Comparison of ENCODE assay signal across 11 cellular contexts in the genomic region with DNA sequence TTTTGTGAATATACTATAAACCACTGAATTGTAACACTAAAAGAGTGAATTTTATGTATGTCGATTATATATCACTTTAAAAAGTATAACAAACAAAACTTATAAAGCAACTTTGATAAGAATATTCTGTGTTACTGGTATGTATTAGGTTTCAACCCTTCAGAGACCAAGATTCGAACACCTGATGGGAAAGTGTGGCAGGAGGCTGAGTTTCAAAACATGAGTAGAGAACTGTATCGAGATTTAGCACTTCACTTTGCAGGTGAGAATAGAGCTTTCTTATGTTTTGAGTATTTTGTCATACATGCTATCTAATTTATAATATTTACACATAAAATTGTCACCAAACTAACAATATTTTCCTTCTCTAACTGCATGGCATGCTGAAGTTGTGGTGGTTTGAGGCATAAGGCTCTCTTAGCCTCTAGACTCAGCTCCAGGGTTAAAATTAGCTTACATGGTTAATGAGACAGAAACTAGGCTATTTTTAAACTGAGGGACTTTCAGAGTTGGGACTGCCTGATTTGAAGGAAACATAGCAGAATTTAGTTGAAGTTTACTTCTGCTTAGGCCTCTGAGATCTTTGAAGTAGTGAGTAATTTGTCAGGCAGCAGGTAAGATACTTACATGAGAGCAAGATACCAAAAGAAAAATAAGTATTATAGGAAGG. TPM values are rescaled to one million over a fixed set of nuclear protein-coding genes. Genes with fewer than 3 reads are reported as not detected.
DNase-seq lines count a peak whose midpoint lies in the region; ATAC-seq and TF ChIP-seq lines count a peak whose summit lies in the region.
"Had no signal": no experiment of that assay in that cellular context is flagged by ENCODE, and none has a peak within 500 bp of the region (broad histone marks: within the 10 kb centered on the region; RNA-seq: fewer than 3 reads in every experiment).

No MANE protein-coding gene starts in this region.

- H3K4me1 ChIP-seq in ascending aorta = peaks cover 0 to 7% of the 10 kb centered on the region in 2 donors
- no peaks in the 10 kb centered on the region for H3K4me1 ChIP-seq in CD8-positive, alpha-beta T cell (ENCODE audit: insufficient read depth, low read length)

- peak; percentile 64 for ATAC-seq in GM18520 (IDR thresholded peaks at IDR 0.05; ENCODE audit: unreplicated experiment)
- ATAC-seq in GM21423 (IDR thresholded peaks at IDR 0.05; ENCODE audit: unreplicated experiment) = peak; percentile 82
- peak; percentile 78 for ATAC-seq in HG03066 (IDR thresholded peaks at IDR 0.05; ENCODE audit: low read depth, unreplicated experiment)
- no peak for ATAC-seq in CD8-positive, alpha-beta T cell
- no peak for ATAC-seq in stimulated activated effector memory CD8-positive, alpha-beta T cell treated with anti-CD3 and anti-CD28 coated beads, Interleukin-12 subunit alpha, Interleukin-12 subunit beta, amount 100 ng/mL, for 72 hours

- no peaks in the 10 kb centered on the region for H3K27me3 ChIP-seq in ascending aorta
- no peaks in the 10 kb centered on the region for H3K27me3 ChIP-seq in CD8-positive, alpha-beta T cell (ENCODE audit: insufficient read depth, low read length)

- no peak overlapping the region for H3K27ac Mint-ChIP-seq in CD8-positive, alpha-beta T cell
- H3K27ac Mint-ChIP-seq in stimulated activated effector memory CD8-positive, alpha-beta T cell treated with anti-CD3 and anti-CD28 coated beads, Interleukin-12 subunit alpha, Interleukin-12 subunit beta, amount 100 ng/mL, for 72 hours = no peak overlapping the region
- H3K27ac Mint-ChIP-seq: activated CD4-positive, alpha-beta memory T cell treated with anti-CD3 and anti-CD28 coated beads for 36 hours had no signal

- H3K9me3 ChIP-seq in ascending aorta = no peaks in the 10 kb centered on the region
- H3K9me3 ChIP-seq in CD8-positive, alpha-beta T cell (ENCODE audit: low read length) = no peaks in the 10 kb centered on the region

- H3K36me3 Mint-ChIP-seq in CD8-positive, alpha-beta T cell = peaks cover 52% of the 10 kb centered on the region
- H3K36me3 Mint-ChIP-seq in stimulated activated effector memory CD8-positive, alpha-beta T cell treated with anti-CD3 and anti-CD28 coated beads, Interleukin-12 subunit alpha, Interleukin-12 subunit beta, amount 100 ng/mL, for 72 hours = peaks cover 39% of the 10 kb centered on the region

- H3K27me3 Mint-ChIP-seq in CD8-positive, alpha-beta T cell (ENCODE audit: low read depth) = no peaks in the 10 kb centered on the region
- H3K27me3 Mint-ChIP-seq: activated CD4-positive, alpha-beta memory T cell treated with anti-CD3 and anti-CD28 coated beads for 36 hours had no signal

- CTCF ChIA-PET in CD8-positive, alpha-beta T cell (lab: Charles Lee) = interaction anchor here (1.0 to 1.6 kb wide), 2 partner anchors 120 to 176 kb away, joined by 4 to 7 read pairs; no protein-coding TSS in a partner anchor

- peaks cover 5 to 17% of the 10 kb centered on the region in 2 donors for H3K36me3 ChIP-seq in ascending aorta
- peaks cover 8% of the 10 kb centered on the region for H3K36me3 ChIP-seq in CD8-positive, alpha-beta T cell (ENCODE audit: insufficient read depth, low read length)

- intact Hi-C loops in ascending aorta (cut with DNase I) = loop anchor here (10.0 kb wide), 1 partner anchor 88 kb away; no protein-coding TSS in a partner anchor
- intact Hi-C loops in CD8-positive, alpha-beta T cell (cut with DNase I, micrococcal nuclease) = loop anchor here in 1 of 2 experiments (5.0 kb wide), 1 partner anchor 36 kb away; no protein-coding TSS in a partner anchor

- peaks cover 6% of the 10 kb centered on the region for H3K4me1 Mint-ChIP-seq in CD8-positive, alpha-beta T cell (ENCODE audit: low read depth)
- peaks cover 6% of the 10 kb centered on the region for H3K4me1 Mint-ChIP-seq in stimulated activated effector memory CD8-positive, alpha-beta T cell treated with anti-CD3 and anti-CD28 coated beads, Interleukin-12 subunit alpha, Interleukin-12 subunit beta, amount 100 ng/mL, for 72 hours

- H3K9me3 Mint-ChIP-seq in CD8-positive, alpha-beta T cell = peaks cover 5% of the 10 kb centered on the region
- H3K9me3 Mint-ChIP-seq in stimulated activated effector memory CD8-positive, alpha-beta T cell treated with anti-CD3 and anti-CD28 coated beads, Interleukin-12 subunit alpha, Interleukin-12 subunit beta, amount 100 ng/mL, for 72 hours = no peaks in the 10 kb centered on the region

- DNase-seq in ascending aorta (ENCODE audit: low spot score in 2 of 2) = no peak
- DNase-seq in Kasumi-1 (lab: John Stamatoyannopoulos, UW) = no peak
- DNase-seq in CD8-positive, alpha-beta T cell = no peak
- no peak for DNase-seq in stimulated activated effector memory CD8-positive, alpha-beta T cell treated with anti-CD3 and anti-CD28 coated beads, Interleukin-12 subunit alpha, Interleukin-12 subunit beta, amount 100 ng/mL, for 72 hours (ENCODE audit: low spot score in 2 of 2)
- DNase-seq in germinal center (ENCODE audit: low spot score) = no peak
- DNase-seq: activated CD4-positive, alpha-beta memory T cell treated with anti-CD3 and anti-CD28 coated beads for 36 hours; aorta; SIG-M5 had no signal

- no peak overlapping the region for H3K4me3 ChIP-seq in ascending aorta
- H3K4me3 ChIP-seq in CD8-positive, alpha-beta T cell (ENCODE audit: low read depth, low read length) = no peak overlapping the region

- TF ChIP-seq CTCF in ascending aorta (IDR thresholded peaks at IDR 0.05) = no peak
- no peak for TF ChIP-seq CTCF in CD8-positive, alpha-beta T cell (IDR thresholded peaks at IDR 0.05)

- POLR2A ChIA-PET in CD8-positive, alpha-beta T cell (lab: Charles Lee) = no interaction called here

- H3K27ac ChIP-seq in ascending aorta = peak overlapping the region; percentile 39 to 59
- H3K27ac ChIP-seq in CD8-positive, alpha-beta T cell (ENCODE audit: low read depth, low read length) = no peak overlapping the region

- no peak overlapping the region for H3K4me3 Mint-ChIP-seq in CD8-positive, alpha-beta T cell
- H3K4me3 Mint-ChIP-seq in stimulated activated effector memory CD8-positive, alpha-beta T cell treated with anti-CD3 and anti-CD28 coated beads, Interleukin-12 subunit alpha, Interleukin-12 subunit beta, amount 100 ng/mL, for 72 hours = no peak overlapping the region
- H3K4me3 Mint-ChIP-seq: activated CD4-positive, alpha-beta memory T cell treated with anti-CD3 and anti-CD28 coated beads for 36 hours had no signal

RNA-seq across cellular contexts. Expression of a gene that starts 48.6 kb away (rescaled TPM):
- 37.8 TPM for total RNA-seq in ascending aorta
- total RNA-seq in CD8-positive, alpha-beta T cell = 10 to 100 TPM; 37.6 to 42.7 TPM

Comparison
In these comparisons a context has a peak if more than half of its experiments do, and no peak if none do; other contexts are left out.
1. ATAC-seq: peak in GM18520 (single experiment), GM21423 (single experiment) and HG03066 (single experiment); none in CD8-positive, alpha-beta T cell (single experiment) and stimulated activated effector memory CD8-positive, alpha-beta T cell treated with anti-CD3 and anti-CD28 coated beads, Interleukin-12 subunit alpha, Interleukin-12 subunit beta, amount 100 ng/mL, for 72 hours (single experiment).